In the genomic region with DNA sequence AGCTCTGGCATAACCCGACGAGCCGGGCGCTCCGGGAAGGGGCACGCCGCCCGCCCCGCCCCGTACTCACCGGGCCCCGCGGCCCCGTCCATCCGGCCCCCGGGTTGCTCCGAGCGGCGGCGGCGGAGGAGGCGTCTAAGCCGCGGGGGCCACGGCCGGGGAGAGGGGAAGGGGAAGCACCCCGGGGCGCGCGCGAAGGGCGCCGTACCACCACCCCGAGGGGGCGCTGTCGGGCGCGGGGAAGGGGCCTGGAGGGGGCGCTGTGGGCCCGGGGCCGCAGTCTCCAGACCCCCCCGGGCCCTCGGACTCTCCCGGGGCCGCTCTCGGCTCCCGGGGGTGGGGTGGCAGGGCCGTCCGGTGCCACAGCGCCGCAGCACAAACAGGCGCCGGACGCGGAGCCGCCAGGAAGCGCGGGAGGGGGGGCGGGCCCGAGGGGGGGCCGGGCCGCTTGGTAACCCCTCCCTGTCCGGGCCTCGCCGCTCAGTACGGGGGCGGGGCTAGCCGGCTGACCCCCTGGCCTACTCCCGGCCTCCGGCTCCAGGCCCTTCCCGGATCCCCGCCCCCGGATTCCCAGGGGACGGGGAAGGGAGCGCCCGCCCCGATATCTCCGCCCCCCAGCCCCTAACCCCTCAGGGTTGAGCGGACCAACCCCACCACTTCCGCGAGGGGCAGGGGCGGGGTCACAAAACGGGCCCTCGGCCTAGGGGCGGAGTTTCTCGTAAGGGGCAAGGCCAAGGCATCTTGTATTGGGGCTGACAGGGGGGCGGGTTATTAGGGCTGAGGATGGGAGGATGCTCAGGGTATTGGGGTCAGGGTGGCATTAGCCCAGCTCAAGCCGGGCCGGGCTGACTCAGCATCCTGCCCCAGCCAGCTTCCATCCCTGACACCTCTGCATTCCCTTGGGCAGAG, we compare ENCODE assay signal across 8 cellular contexts. TPM values are rescaled to one million over a fixed set of nuclear protein-coding genes. Genes with fewer than 3 reads are reported as not detected.
DNase-seq lines count a peak whose midpoint lies in the region; ATAC-seq and TF ChIP-seq lines count a peak whose summit lies in the region.

A gene with protein sequence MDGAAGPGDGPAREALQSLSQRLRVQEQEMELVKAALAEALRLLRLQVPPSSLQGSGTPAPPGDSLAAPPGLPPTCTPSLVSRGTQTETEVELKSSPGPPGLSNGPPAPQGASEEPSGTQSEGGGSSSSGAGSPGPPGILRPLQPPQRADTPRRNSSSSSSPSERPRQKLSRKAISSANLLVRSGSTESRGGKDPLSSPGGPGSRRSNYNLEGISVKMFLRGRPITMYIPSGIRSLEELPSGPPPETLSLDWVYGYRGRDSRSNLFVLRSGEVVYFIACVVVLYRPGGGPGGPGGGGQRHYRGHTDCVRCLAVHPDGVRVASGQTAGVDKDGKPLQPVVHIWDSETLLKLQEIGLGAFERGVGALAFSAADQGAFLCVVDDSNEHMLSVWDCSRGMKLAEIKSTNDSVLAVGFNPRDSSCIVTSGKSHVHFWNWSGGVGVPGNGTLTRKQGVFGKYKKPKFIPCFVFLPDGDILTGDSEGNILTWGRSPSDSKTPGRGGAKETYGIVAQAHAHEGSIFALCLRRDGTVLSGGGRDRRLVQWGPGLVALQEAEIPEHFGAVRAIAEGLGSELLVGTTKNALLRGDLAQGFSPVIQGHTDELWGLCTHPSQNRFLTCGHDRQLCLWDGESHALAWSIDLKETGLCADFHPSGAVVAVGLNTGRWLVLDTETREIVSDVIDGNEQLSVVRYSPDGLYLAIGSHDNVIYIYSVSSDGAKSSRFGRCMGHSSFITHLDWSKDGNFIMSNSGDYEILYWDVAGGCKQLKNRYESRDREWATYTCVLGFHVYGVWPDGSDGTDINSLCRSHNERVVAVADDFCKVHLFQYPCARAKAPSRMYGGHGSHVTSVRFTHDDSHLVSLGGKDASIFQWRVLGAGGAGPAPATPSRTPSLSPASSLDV (minus strand): TSS at position 410 of the 909 bp plus-strand sequence. CDS start 318 bp downstream, at position 92.
A gene with protein sequence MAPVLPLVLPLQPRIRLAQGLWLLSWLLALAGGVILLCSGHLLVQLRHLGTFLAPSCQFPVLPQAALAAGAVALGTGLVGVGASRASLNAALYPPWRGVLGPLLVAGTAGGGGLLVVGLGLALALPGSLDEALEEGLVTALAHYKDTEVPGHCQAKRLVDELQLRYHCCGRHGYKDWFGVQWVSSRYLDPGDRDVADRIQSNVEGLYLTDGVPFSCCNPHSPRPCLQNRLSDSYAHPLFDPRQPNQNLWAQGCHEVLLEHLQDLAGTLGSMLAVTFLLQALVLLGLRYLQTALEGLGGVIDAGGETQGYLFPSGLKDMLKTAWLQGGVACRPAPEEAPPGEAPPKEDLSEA (plus strand): TSS at position 892 of the 909 bp plus-strand sequence. CDS start 25 bp downstream, outside the sequence.

- peak within 1 kb of the TSS; percentile 94 to 98 (median 96) for H3K27ac Mint-ChIP-seq in CD4-positive, alpha-beta memory T cell
- H3K27ac Mint-ChIP-seq in endodermal cell (peak within 1 kb of the TSS; percentile 91), mesothelial cell of epicardium (peak within 1 kb of the TSS; percentile 94)

- H3K9ac ChIP-seq in endodermal cell (ENCODE audit: extremely low read depth, low read length, poor library complexity, severe bottlenecking), result peak within 1 kb of the TSS; percentile 67

- 0 to 5% methylated on average over 19 to 88 of the region's 89 CpGs for WGBS in endodermal cell (ENCODE audit: insufficient coverage in 1 of 2, insufficient read length in 1 of 2), 2 experiments

- peak within 1 kb of the TSS; percentile 89 to 100 (median 96) for H3K4me3 Mint-ChIP-seq in CD4-positive, alpha-beta memory T cell
- H3K4me3 Mint-ChIP-seq in endodermal cell (peak within 1 kb of the TSS; percentile 74), mesothelial cell of epicardium (peak within 1 kb of the TSS; percentile 90)

- no peaks in the 10 kb centered on the region for H3K27me3 Mint-ChIP-seq in CD4-positive, alpha-beta memory T cell
- H3K27me3 Mint-ChIP-seq in endodermal cell (ENCODE audit: insufficient read depth) (no peaks in the 10 kb centered on the region), mesothelial cell of epicardium (ENCODE audit: low read depth) (no peaks in the 10 kb centered on the region)

- H3K9me3 ChIP-seq in CD4-positive, alpha-beta memory T cell (ENCODE audit: control insufficient read depth in 1 of 2, low read length in 2 of 2), result no peaks in the 10 kb centered on the region
- H3K9me3 ChIP-seq in endodermal cell (ENCODE audit: control insufficient read depth, low read length), result no peaks in the 10 kb centered on the region

- CTCF ChIA-PET in CD4-positive, alpha-beta memory T cell (lab: Charles Lee; ENCODE audit: partially characterized antibody), result interaction anchor here (0.9 to 5.8 kb wide), 8 partner anchors 10 to 217 kb away, joined by 3 to 47 read pairs (median 5); partner anchors contain the start of genes MTA2 and TUT1

- H3K27me3 ChIP-seq in CD4-positive, alpha-beta memory T cell (ENCODE audit: insufficient read depth, low read length), result no peaks in the 10 kb centered on the region
- no peaks in the 10 kb centered on the region for H3K27me3 ChIP-seq in endodermal cell (ENCODE audit: control insufficient read depth, insufficient read depth, low read length, poor library complexity, severe bottlenecking)

- H3K36me3 ChIP-seq in CD4-positive, alpha-beta memory T cell (ENCODE audit: insufficient read depth, low read length), result peaks cover 32% of the 10 kb centered on the region
- no peaks in the 10 kb centered on the region for H3K36me3 ChIP-seq in endodermal cell (ENCODE audit: control insufficient read depth, insufficient read depth, low read length)

- no peaks in the 10 kb centered on the region for H3K9me3 Mint-ChIP-seq in CD4-positive, alpha-beta memory T cell
- H3K9me3 Mint-ChIP-seq in endodermal cell, result no peaks in the 10 kb centered on the region
- H3K9me3 Mint-ChIP-seq in mesothelial cell of epicardium, result no peaks in the 10 kb centered on the region

- peak within 1 kb of the TSS; percentile 73 to 93 for H3K4me3 ChIP-seq in CD4-positive, alpha-beta memory T cell (ENCODE audit: low read length in 2 of 2)
- peak within 1 kb of the TSS; percentile 89 for H3K4me3 ChIP-seq in endodermal cell (ENCODE audit: low read length)

- peak; percentile 74 for ATAC-seq in GM19328 (IDR thresholded peaks at IDR 0.05; ENCODE audit: unreplicated experiment)
- ATAC-seq in HG03460 (IDR thresholded peaks at IDR 0.05; ENCODE audit: unreplicated experiment), result peak; percentile 59

- peak within 1 kb of the TSS; percentile 90 for H3K27ac ChIP-seq in CD4-positive, alpha-beta memory T cell (ENCODE audit: low read depth, low read length)
- no peak within 1 kb of the TSS for H3K27ac ChIP-seq in endodermal cell (ENCODE audit: low read depth, low read length)

- intact Hi-C loops in CD4-positive, alpha-beta memory T cell (cut with micrococcal nuclease), result loop anchor here (1.0 to 2.0 kb wide), 7 partner anchors 9 to 250 kb away; partner anchors contain the start of genes B3GAT3, C11orf98, CSKMT and GANAB

- TF ChIP-seq CTCF in endodermal cell (conservative IDR thresholded peaks at IDR 0.05), result peak; percentile 100
- peak; percentile 85 for TF ChIP-seq CTCF in mesothelial cell of epicardium (IDR thresholded peaks at IDR 0.05; ENCODE audit: unreplicated experiment)

- H3K4me1 Mint-ChIP-seq in CD4-positive, alpha-beta memory T cell, result peaks cover 15 to 53% (median 38%) of the 10 kb centered on the region in 4 donors
- H3K4me1 Mint-ChIP-seq in endodermal cell (peaks cover 25% of the 10 kb centered on the region), mesothelial cell of epicardium (peaks cover 19% of the 10 kb centered on the region)

- POLR2A ChIA-PET in CD4-positive, alpha-beta memory T cell (lab: Charles Lee; ENCODE audit: partially characterized antibody), result interaction anchor here (0.9 to 10.8 kb wide), 24 partner anchors 9 to 243 kb away, joined by 3 to 142 read pairs (median 6); partner anchors contain the start of genes B3GAT3, BSCL2, C11orf98 and CSKMT

- H3K36me3 Mint-ChIP-seq in CD4-positive, alpha-beta memory T cell, result peaks cover 8 to 37% of the 10 kb centered on the region in 2 donors
- H3K36me3 Mint-ChIP-seq in endodermal cell (ENCODE audit: low read depth), result peaks cover 9% of the 10 kb centered on the region
- H3K36me3 Mint-ChIP-seq in mesothelial cell of epicardium, result peaks cover 6% of the 10 kb centered on the region

- peaks cover 59% of the 10 kb centered on the region for H3K4me1 ChIP-seq in CD4-positive, alpha-beta memory T cell (ENCODE audit: insufficient read depth, low read length)
- H3K4me1 ChIP-seq in endodermal cell (ENCODE audit: control insufficient read depth, insufficient read depth, low read length), result peaks cover 7% of the 10 kb centered on the region

- peak; percentile 85 to 88 (median 86) for DNase-seq in CD4-positive, alpha-beta memory T cell
- peak; percentile 29 for DNase-seq in NK-92 (lab: John Stamatoyannopoulos, UW; ENCODE audit: unreplicated experiment)
- DNase-seq in activated CD8-positive, alpha-beta memory T cell treated with anti-CD3 and anti-CD28 coated beads for 48 hours (ENCODE audit: low read depth in 2 of 3, low spot score in 2 of 3), result peak; percentile 69 to 87 (median 79)
- DNase-seq in endodermal cell, result peak; percentile 98
- DNase-seq in mesothelial cell of epicardium (ENCODE audit: low spot score in 2 of 2, unreplicated experiment in 2 of 2), result peak; percentile 66 to 84
- DNase-seq in stimulated activated CD8-positive, alpha-beta memory T cell treated with anti-CD3 and anti-CD28 coated beads, Interleukin-15, amount 100 ng/mL, for 4 hours (ENCODE audit: low read depth in 2 of 2), result peak; percentile 78 to 79

RNA-seq across cellular contexts. Expression of the first gene that starts in this region (rescaled TPM):
- 100 to 1,000 TPM; 192 to 201 TPM for total RNA-seq in CD4-positive, alpha-beta memory T cell
- polyA plus RNA-seq in CD4-positive, alpha-beta memory T cell, result 10 to 100 TPM; 18.2 to 24.8 TPM
- 10 to 100 TPM; 51.5 to 57.7 TPM for total RNA-seq in endodermal cell
- 27.2 TPM for polyA plus RNA-seq in endodermal cell (2013, experiment 1 of 2)
- 23.1 TPM for polyA plus RNA-seq in endodermal cell (2013, experiment 2 of 2)
- total RNA-seq in mesothelial cell of epicardium, result 52.2 to 54.3 TPM (median 53.3 TPM) in 3 replicates

RNA-seq across cellular contexts. Expression of the second gene that starts in this region (rescaled TPM):
- 1 to 10 TPM; 1.6 to 1.9 TPM for total RNA-seq in CD4-positive, alpha-beta memory T cell
- polyA plus RNA-seq in CD4-positive, alpha-beta memory T cell, result under 1 TPM; 0.98 to 1.00 TPM
- total RNA-seq in endodermal cell (1 to 10 TPM in 1 of 2 donors, under 1 TPM in 1; 0.71 to 1.3 TPM), mesothelial cell of epicardium (1.7 to 2.5 TPM (median 1.8 TPM) in 3 replicates)
- polyA plus RNA-seq in endodermal cell (2013, experiment 1 of 2), result 0.71 TPM
- polyA plus RNA-seq in endodermal cell (2013, experiment 2 of 2), result 1.2 TPM

Comparison
In these comparisons a context has a peak if more than half of its experiments do, and no peak if none do; other contexts are left out.
1. DNase-seq: peak in every context shown above with its lines; median percentile 98 in endodermal cell; 86 in CD4-positive, alpha-beta memory T cell; 79 in activated CD8-positive, alpha-beta memory T cell treated with anti-CD3 and anti-CD28 coated beads for 48 hours; 78 in stimulated activated CD8-positive, alpha-beta memory T cell treated with anti-CD3 and anti-CD28 coated beads, Interleukin-15, amount 100 ng/mL, for 4 hours; 75 in mesothelial cell of epicardium; 29 in NK-92.